In genomic region chr2:43218550-43219382, GRCh38 we compare ENCODE assay signal across 1 cellular context.
TF ChIP-seq lines count a peak whose summit lies in the region.

No MANE protein-coding gene starts in this region.

TF ChIP-seq in HepG2, 621 proteins besides CTCF, POLR2A, EP300 and RAD21 (continued from another document and continues in another):
- TF ChIP-seq BRCA1 (CRISPR knock-in tag; IDR thresholded peaks at IDR 0.05) (no peak), RBAK (CRISPR knock-in tag; IDR thresholded peaks at IDR 0.05) (no peak), ZBTB1 (CRISPR knock-in tag; IDR thresholded peaks at IDR 0.05; ENCODE audit: borderline replicate concordance) (no peak), PRDM4 (CRISPR knock-in tag; IDR thresholded peaks at IDR 0.05; ENCODE audit: borderline replicate concordance) (no peak), MATR3 (CRISPR knock-in tag; IDR thresholded peaks at IDR 0.05) (no peak), ZNF280D (CRISPR knock-in tag; IDR thresholded peaks at IDR 0.05) (no peak), CBX5 (CRISPR knock-in tag; IDR thresholded peaks at IDR 0.05; ENCODE audit: borderline replicate concordance) (no peak), HES4 (CRISPR knock-in tag; IDR thresholded peaks at IDR 0.05; ENCODE audit: borderline replicate concordance) (0 out of 2 replicates have a peak, but pooled peaks have one; percentile 47), NR2F2 (IDR thresholded peaks at IDR 0.05; ENCODE audit: borderline replicate concordance, low read depth) (no peak), ZNF784 (CRISPR knock-in tag; IDR thresholded peaks at IDR 0.05; ENCODE audit: borderline replicate concordance) (no peak), ZNF496 (CRISPR knock-in tag; IDR thresholded peaks at IDR 0.05; ENCODE audit: insufficient replicate concordance) (no peak), MED8 (CRISPR knock-in tag; IDR thresholded peaks at IDR 0.05; ENCODE audit: insufficient replicate concordance) (no peak), ZNF761 (CRISPR knock-in tag; conservative IDR thresholded peaks at IDR 0.05) (no peak), ZNF292 (CRISPR knock-in tag; IDR thresholded peaks at IDR 0.05; ENCODE audit: borderline replicate concordance, low read depth) (peak; percentile 30), ARNT (IDR thresholded peaks at IDR 0.05) (no peak), U2AF1 (optimal IDR thresholded peaks at IDR 0.05; ENCODE audit: low read depth, low read length) (no peak), PHF5A (CRISPR knock-in tag; IDR thresholded peaks at IDR 0.05; ENCODE audit: low read depth, unreplicated experiment) (no peak), POLR2G (IDR thresholded peaks at IDR 0.05; ENCODE audit: low read depth, low read length) (peak; percentile 68), IKZF4 (CRISPR knock-in tag; IDR thresholded peaks at IDR 0.05; ENCODE audit: borderline replicate concordance, low read depth, not compliant biosample characterization) (no peak), ZNF552 (CRISPR knock-in tag; IDR thresholded peaks at IDR 0.05; ENCODE audit: borderline replicate concordance) (0 out of 2 replicates have a peak, but pooled peaks have one; percentile 36), RFXAP (CRISPR knock-in tag; IDR thresholded peaks at IDR 0.05; ENCODE audit: borderline replicate concordance) (no peak), AHR (CRISPR knock-in tag; IDR thresholded peaks at IDR 0.05) (no peak), SNAPC5 (CRISPR knock-in tag; IDR thresholded peaks at IDR 0.05; ENCODE audit: borderline replicate concordance) (no peak), HOXA7 (CRISPR knock-in tag; IDR thresholded peaks at IDR 0.05) (no peak), ZNF331 (CRISPR knock-in tag; IDR thresholded peaks at IDR 0.05) (no peak), ZNF276 (CRISPR knock-in tag; IDR thresholded peaks at IDR 0.05; ENCODE audit: low read depth) (no peak), MED1 (CRISPR knock-in tag; IDR thresholded peaks at IDR 0.05) (peak; percentile 49), TEAD3 (CRISPR knock-in tag; optimal IDR thresholded peaks at IDR 0.05; ENCODE audit: borderline replicate concordance) (peak; percentile 29), ZKSCAN8 (CRISPR knock-in tag; IDR thresholded peaks at IDR 0.05; ENCODE audit: borderline replicate concordance) (no peak), SMYD3 (CRISPR knock-in tag; IDR thresholded peaks at IDR 0.05) (peak; percentile 67; the same call in 1 of the 2 replicates), ZNF256 (CRISPR knock-in tag; conservative IDR thresholded peaks at IDR 0.05) (no peak), AGO1 (IDR thresholded peaks at IDR 0.05; ENCODE audit: low read depth, low read length, poor library complexity, severe bottlenecking) (no peak), GRHL1 (CRISPR knock-in tag; conservative IDR thresholded peaks at IDR 0.05) (no peak), ZSCAN9 (CRISPR knock-in tag; IDR thresholded peaks at IDR 0.05; ENCODE audit: borderline replicate concordance) (no peak), ZNF160 (CRISPR knock-in tag; IDR thresholded peaks at IDR 0.05) (no peak), CENPBD1 (CRISPR knock-in tag; IDR thresholded peaks at IDR 0.05; ENCODE audit: borderline replicate concordance, low read depth) (no peak), ZBTB38 (CRISPR knock-in tag; IDR thresholded peaks at IDR 0.05) (no peak), STAT5B (CRISPR knock-in tag; IDR thresholded peaks at IDR 0.05) (no peak), FOXM1 (CRISPR knock-in tag; IDR thresholded peaks at IDR 0.05) (no peak), KDM2A (CRISPR knock-in tag; IDR thresholded peaks at IDR 0.05; ENCODE audit: borderline replicate concordance, low read depth) (peak; percentile 14; the same call in 1 of the 2 replicates), ZUFSP (CRISPR knock-in tag; IDR thresholded peaks at IDR 0.05; ENCODE audit: borderline replicate concordance) (no peak), ZNF180 (CRISPR knock-in tag; IDR thresholded peaks at IDR 0.05; ENCODE audit: borderline replicate concordance, low read depth) (no peak)
- TF ChIP-seq, protein P1, sequence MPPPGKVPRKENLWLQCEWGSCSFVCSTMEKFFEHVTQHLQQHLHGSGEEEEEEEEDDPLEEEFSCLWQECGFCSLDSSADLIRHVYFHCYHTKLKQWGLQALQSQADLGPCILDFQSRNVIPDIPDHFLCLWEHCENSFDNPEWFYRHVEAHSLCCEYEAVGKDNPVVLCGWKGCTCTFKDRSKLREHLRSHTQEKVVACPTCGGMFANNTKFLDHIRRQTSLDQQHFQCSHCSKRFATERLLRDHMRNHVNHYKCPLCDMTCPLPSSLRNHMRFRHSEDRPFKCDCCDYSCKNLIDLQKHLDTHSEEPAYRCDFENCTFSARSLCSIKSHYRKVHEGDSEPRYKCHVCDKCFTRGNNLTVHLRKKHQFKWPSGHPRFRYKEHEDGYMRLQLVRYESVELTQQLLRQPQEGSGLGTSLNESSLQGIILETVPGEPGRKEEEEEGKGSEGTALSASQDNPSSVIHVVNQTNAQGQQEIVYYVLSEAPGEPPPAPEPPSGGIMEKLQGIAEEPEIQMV (CRISPR knock-in tag; IDR thresholded peaks at IDR 0.05; ENCODE audit: low read depth) = no peak
- TF ChIP-seq, protein P2, sequence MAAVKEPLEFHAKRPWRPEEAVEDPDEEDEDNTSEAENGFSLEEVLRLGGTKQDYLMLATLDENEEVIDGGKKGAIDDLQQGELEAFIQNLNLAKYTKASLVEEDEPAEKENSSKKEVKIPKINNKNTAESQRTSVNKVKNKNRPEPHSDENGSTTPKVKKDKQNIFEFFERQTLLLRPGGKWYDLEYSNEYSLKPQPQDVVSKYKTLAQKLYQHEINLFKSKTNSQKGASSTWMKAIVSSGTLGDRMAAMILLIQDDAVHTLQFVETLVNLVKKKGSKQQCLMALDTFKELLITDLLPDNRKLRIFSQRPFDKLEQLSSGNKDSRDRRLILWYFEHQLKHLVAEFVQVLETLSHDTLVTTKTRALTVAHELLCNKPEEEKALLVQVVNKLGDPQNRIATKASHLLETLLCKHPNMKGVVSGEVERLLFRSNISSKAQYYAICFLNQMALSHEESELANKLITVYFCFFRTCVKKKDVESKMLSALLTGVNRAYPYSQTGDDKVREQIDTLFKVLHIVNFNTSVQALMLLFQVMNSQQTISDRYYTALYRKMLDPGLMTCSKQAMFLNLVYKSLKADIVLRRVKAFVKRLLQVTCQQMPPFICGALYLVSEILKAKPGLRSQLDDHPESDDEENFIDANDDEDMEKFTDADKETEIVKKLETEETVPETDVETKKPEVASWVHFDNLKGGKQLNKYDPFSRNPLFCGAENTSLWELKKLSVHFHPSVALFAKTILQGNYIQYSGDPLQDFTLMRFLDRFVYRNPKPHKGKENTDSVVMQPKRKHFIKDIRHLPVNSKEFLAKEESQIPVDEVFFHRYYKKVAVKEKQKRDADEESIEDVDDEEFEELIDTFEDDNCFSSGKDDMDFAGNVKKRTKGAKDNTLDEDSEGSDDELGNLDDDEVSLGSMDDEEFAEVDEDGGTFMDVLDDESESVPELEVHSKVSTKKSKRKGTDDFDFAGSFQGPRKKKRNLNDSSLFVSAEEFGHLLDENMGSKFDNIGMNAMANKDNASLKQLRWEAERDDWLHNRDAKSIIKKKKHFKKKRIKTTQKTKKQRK (IDR thresholded peaks at IDR 0.05; ENCODE audit: low read length) = no peak
- TF ChIP-seq, protein P3, sequence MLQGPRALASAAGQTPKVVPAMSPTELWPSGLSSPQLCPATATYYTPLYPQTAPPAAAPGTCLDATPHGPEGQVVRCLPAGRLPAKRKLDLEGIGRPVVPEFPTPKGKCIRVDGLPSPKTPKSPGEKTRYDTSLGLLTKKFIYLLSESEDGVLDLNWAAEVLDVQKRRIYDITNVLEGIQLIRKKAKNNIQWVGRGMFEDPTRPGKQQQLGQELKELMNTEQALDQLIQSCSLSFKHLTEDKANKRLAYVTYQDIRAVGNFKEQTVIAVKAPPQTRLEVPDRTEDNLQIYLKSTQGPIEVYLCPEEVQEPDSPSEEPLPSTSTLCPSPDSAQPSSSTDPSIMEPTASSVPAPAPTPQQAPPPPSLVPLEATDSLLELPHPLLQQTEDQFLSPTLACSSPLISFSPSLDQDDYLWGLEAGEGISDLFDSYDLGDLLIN (CRISPR knock-in tag; IDR thresholded peaks at IDR 0.05; ENCODE audit: borderline replicate concordance) = no peak
